In the genomic region with DNA sequence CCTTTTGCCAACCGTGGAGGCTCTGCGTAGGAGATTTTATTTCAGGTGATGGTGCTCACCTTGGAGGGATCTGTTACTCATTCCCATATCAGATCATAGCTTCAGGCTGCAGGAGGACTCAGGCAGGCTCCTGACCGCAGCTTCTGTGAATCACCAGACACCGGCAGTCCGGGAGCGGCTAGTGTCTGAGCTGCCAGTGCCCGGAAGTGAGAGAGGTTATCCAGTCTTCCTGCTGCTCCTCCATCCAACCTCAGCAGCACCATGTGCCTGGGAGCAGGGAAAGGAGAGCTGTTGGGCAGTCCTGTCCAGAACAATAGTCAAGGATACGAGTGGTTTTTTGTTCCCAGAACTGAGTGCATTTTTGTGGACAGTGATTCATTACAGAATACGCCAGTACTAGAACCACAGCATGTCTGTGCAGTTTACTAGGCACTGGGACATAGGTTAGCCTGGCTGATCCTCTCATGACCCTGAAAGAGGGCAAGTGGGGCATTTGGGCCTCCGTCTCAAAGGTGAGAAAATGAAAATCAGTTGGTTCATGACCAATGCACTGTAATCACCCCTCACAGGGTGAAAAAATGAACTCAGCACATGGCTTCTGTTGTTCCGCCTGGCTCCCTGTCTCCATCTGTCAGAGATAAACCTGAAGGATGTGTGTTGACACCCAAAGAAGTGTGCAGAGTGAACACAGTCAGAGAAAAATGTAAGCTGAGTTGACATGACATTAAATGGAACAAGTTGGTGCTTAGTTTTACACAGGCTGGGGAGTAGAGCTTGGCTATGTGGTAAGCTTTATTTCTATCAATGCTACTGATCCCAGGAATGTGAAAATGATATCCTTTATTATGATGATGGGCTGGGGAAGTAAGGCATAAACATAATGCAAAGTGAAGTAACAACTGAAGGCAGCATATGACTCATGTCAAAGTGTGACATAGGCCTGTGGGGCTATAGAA, we compare ENCODE assay signal across 12 cellular contexts. TPM values are rescaled to one million over a fixed set of nuclear protein-coding genes. Genes with fewer than 3 reads are reported as not detected.
A peak's percentile ranks its signal among the peaks of the same experiment; 100 is the strongest.
DNase-seq lines count a peak whose midpoint lies in the region; ATAC-seq, FAIRE-seq and TF ChIP-seq lines count a peak whose summit lies in the region.
"Had no signal": no experiment of that assay in that cellular context is flagged by ENCODE, and none has a peak within 500 bp of the region (broad histone marks: within the 10 kb centered on the region; RNA-seq: fewer than 3 reads in every experiment).

No MANE protein-coding gene starts in this region.

- H3K36me3 ChIP-seq in bronchial epithelial cell (ENCODE audit: control insufficient read depth, insufficient read depth, low read length) (no peaks in the 10 kb centered on the region), HepG2 (replicated peaks in 1 of 2; ENCODE audit: control insufficient read depth in 1 of 2, insufficient read depth in 2 of 2, low read length in 2 of 2) (no peaks in the 10 kb centered on the region), thyroid gland (no peaks in the 10 kb centered on the region)

- H3K9me3 Mint-ChIP-seq in CD4-positive, alpha-beta T cell = no peaks in the 10 kb centered on the region
- H3K9me3 Mint-ChIP-seq: CD8-positive, alpha-beta memory T cell; WTC11 had no signal

- BruUV-seq in HepG2 (replicated peaks; lab: Mats Ljungman, UMichigan) = no TSS peak

- no peaks in the 10 kb centered on the region for H3K27me3 ChIP-seq in bronchial epithelial cell (ENCODE audit: control insufficient read depth, insufficient read depth, low read length)
- peaks cover 0 to 25% of the 10 kb centered on the region in 2 experiments; a peak in 2 of 5 replicates for H3K27me3 ChIP-seq in HepG2 (ENCODE audit: control insufficient read depth in 1 of 2, insufficient read depth in 2 of 2, low read length in 2 of 2)
- H3K27me3 ChIP-seq in thyroid gland = no peaks in the 10 kb centered on the region
- peaks cover 24% of the 10 kb centered on the region for H3K27me3 ChIP-seq in CD4-positive, alpha-beta T cell (ENCODE audit: control insufficient read depth, insufficient read depth, low read length)

- H3K27me3 Mint-ChIP-seq in CD4-positive, alpha-beta T cell = peaks cover 74% of the 10 kb centered on the region

- no peaks in the 10 kb centered on the region for H3K4me1 Mint-ChIP-seq in CD4-positive, alpha-beta T cell (ENCODE audit: low read depth)
- H3K4me1 Mint-ChIP-seq: CD8-positive, alpha-beta memory T cell had no signal

- H4K20me1 ChIP-seq in HepG2 (ENCODE audit: insufficient read depth, low read length) = no peaks in the 10 kb centered on the region

- no peaks in the 10 kb centered on the region for H3K36me3 Mint-ChIP-seq in CD4-positive, alpha-beta T cell (ENCODE audit: low read depth)
- H3K36me3 Mint-ChIP-seq: CD8-positive, alpha-beta memory T cell; WTC11 had no signal

- H3K4me1 ChIP-seq in HepG2 (ENCODE audit: insufficient read depth, low read length) = 0 out of 2 replicates have a peak, but pooled peaks cover 4% of the 10 kb centered on the region
- H3K4me1 ChIP-seq in thyroid gland = peaks cover 3 to 6% of the 10 kb centered on the region in 2 donors

- DNase-seq in ACHN (peak; percentile 95), HTR-8/SVneo (ENCODE audit: insufficient read length, low spot score) (peak; percentile 49), bronchial epithelial cell (ENCODE audit: low read depth) (peak; percentile 99), HepG2 (ENCODE audit: low spot score) (no peak), thyroid gland (no peak), NCI-H146 (lab: John Stamatoyannopoulos, UW) (no peak)
- no peak for DNase-seq in CD4-positive, alpha-beta T cell
- DNase-seq: CD8-positive, alpha-beta memory T cell; NCI-H1694 had no signal

- TF ChIP-seq EP300 in HepG2 (IDR thresholded peaks at IDR 0.05; ENCODE audit: low read depth in 2 of 2, low read length in 2 of 2) (no peak), HepG2 (CRISPR knock-in tag; IDR thresholded peaks at IDR 0.05; ENCODE audit: borderline replicate concordance) (no peak)

- no peak for TF ChIP-seq CTCF in bronchial epithelial cell (IDR thresholded peaks at IDR 0.05; ENCODE audit: insufficient read depth, low read length, severe bottlenecking)
- TF ChIP-seq CTCF in HepG2 (CRISPR knock-in tag; IDR thresholded peaks at IDR 0.05) = no peak
- TF ChIP-seq CTCF in thyroid gland (IDR thresholded peaks at IDR 0.05) = no peak
- TF ChIP-seq CTCF in CD4-positive, alpha-beta T cell (IDR thresholded peaks at IDR 0.05) = no peak

- WGBS in HepG2 (ENCODE audit: low lambda C conversion rate) = 4% methylated on average over 7 of the region's 11 CpGs
- 79 to 90% methylated on average over 11 of the region's 11 CpGs for WGBS in thyroid gland, 2 donors

- CTCF ChIA-PET in HepG2 (lab: Yijun Ruan, JAX; ENCODE audit: low intra/inter-chr PET ratio, low total read pairs) = no interaction called here
- CTCF ChIA-PET in CD4-positive, alpha-beta T cell (lab: Charles Lee) = no interaction called here

- H3K4me3 Mint-ChIP-seq in CD4-positive, alpha-beta T cell = no peak overlapping the region
- H3K4me3 Mint-ChIP-seq: CD8-positive, alpha-beta memory T cell; WTC11 had no signal

- H3K4me3 ChIP-seq in bronchial epithelial cell (ENCODE audit: low read depth, low read length) = no peak overlapping the region
- no peak overlapping the region for H3K4me3 ChIP-seq in HepG2 (replicated peaks in 1 of 3; ENCODE audit: insufficient read depth in 1 of 3, low read depth in 2 of 3, low read length in 3 of 3)
- H3K4me3 ChIP-seq in thyroid gland (replicated peaks in 1 of 3) = no peak overlapping the region
- H3K4me3 ChIP-seq: lung had no signal

- intact Hi-C loops in HepG2 (cut with micrococcal nuclease; ENCODE audit: unreplicated experiment) = no loop called here
- intact Hi-C loops in thyroid gland (cut with DNase I) = no loop called here
- intact Hi-C loops in CD4-positive, alpha-beta T cell (cut with DNase I, micrococcal nuclease) = no loop called here

- TF ChIP-seq POLR2A in HepG2 (IDR thresholded peaks at IDR 0.05; ENCODE audit: insufficient read depth in 1 of 2, low read depth in 2 of 2, low read length in 2 of 2) (no peak), thyroid gland (IDR thresholded peaks at IDR 0.05) (no peak)

- no peak overlapping the region for H3K27ac Mint-ChIP-seq in CD4-positive, alpha-beta T cell
- H3K27ac Mint-ChIP-seq: WTC11 had no signal

- ATAC-seq in HepG2 = peak; percentile 82
- ATAC-seq in GM19035 (IDR thresholded peaks at IDR 0.05; ENCODE audit: unreplicated experiment) = no peak
- no peak for ATAC-seq in CD4-positive, alpha-beta T cell (ENCODE audit: poor library complexity)

- no peak overlapping the region for H3K9ac ChIP-seq in HepG2 (ENCODE audit: insufficient read depth, low read depth, low read length)

- no peak for FAIRE-seq in HTR-8/SVneo (lab: Jason Lieb, UNC)
- FAIRE-seq in bronchial epithelial cell (lab: Jason Lieb, UNC) = peak; percentile 99
- FAIRE-seq in HepG2 (lab: Jason Lieb, UNC) = no peak

- POLR2A ChIA-PET in HepG2 (lab: Yijun Ruan, JAX) = no interaction called here
- POLR2A ChIA-PET in CD4-positive, alpha-beta T cell (lab: Charles Lee) = no interaction called here

- peak overlapping the region; percentile 37 for H3K4me2 ChIP-seq in HepG2 (ENCODE audit: low read depth, low read length)

- H3K79me2 ChIP-seq in HepG2 (ENCODE audit: insufficient read depth, low read length) = no peaks in the 10 kb centered on the region

- in situ Hi-C loops in ACHN (cut with HindIII; ENCODE audit: low pct_ligation_motif_present, low pct_unique_long_range_greater_than_20kb, low sequenced_read_pairs) = no loop called here
- in situ Hi-C loops in HepG2 (cut with HindIII; ENCODE audit: extremely low pct_ligation_motif_present, low pct_unique_long_range_greater_than_20kb) = no loop called here

- no peak for TF ChIP-seq RAD21 in HepG2 (CRISPR knock-in tag; IDR thresholded peaks at IDR 0.05)

- H3K9me3 ChIP-seq in HepG2 (ENCODE audit: low read length) (no peaks in the 10 kb centered on the region), thyroid gland (no peaks in the 10 kb centered on the region)
- H3K9me3 ChIP-seq in CD4-positive, alpha-beta T cell (ENCODE audit: control insufficient read depth, low read length) = no peaks in the 10 kb centered on the region

- H2AFZ ChIP-seq in HepG2 (ENCODE audit: low read length) = no peak overlapping the region

- H3K27ac ChIP-seq in HepG2 (ENCODE audit: extremely low read length, insufficient read depth, low read length) = no peak overlapping the region
- no peak overlapping the region for H3K27ac ChIP-seq in thyroid gland
- no peak overlapping the region for H3K27ac ChIP-seq in CD4-positive, alpha-beta T cell (ENCODE audit: low read depth, low read length)

TF ChIP-seq in HepG2, 621 proteins besides CTCF, POLR2A, EP300 and RAD21 (continues in another document):
- 0 out of 2 replicates have a peak, but pooled peaks have one; percentile 32 for TF ChIP-seq ELF1 (CRISPR knock-in tag; IDR thresholded peaks at IDR 0.05)
- TF ChIP-seq GTF3A (CRISPR knock-in tag; conservative IDR thresholded peaks at IDR 0.05) = no peak

RNA-seq across cellular contexts. Expression of gene FHOD3, which starts 12.2 kb away (rescaled TPM):
- total RNA-seq in bronchial epithelial cell (8.8 and 15.8 TPM in 2 replicates), HepG2 (2016; rRNA removed; fragmentation: Illumina TruSeq; extraction: Trizol) (0.07 TPM in 1 of 2 replicates, not detected in the other), thyroid gland (1 to 10 TPM; 1.6 to 6.9 (median 4.8) TPM)
- not detected in 2 replicates for total RNA-seq in HepG2 (2016; cell fraction: cytosol; rRNA removed; fragmentation: Illumina TruSeq; extraction: Trizol; ENCODE audit: low read depth)
- total RNA-seq in HepG2 (2016; cell fraction: insoluble cytoplasmic fraction; rRNA removed; fragmentation: Illumina TruSeq; extraction: Trizol) = not detected in 2 replicates
- total RNA-seq in HepG2 (2016; cell fraction: membrane; rRNA removed; fragmentation: Illumina TruSeq; extraction: Trizol) = not detected in 2 replicates
- total RNA-seq in HepG2 (2016; cell fraction: nucleus; rRNA removed; fragmentation: Illumina TruSeq; extraction: Trizol) = 0.09 TPM in 1 of 2 replicates, not detected in the other
- polyA plus RNA-seq in HepG2 (2011; rRNA removed) = not detected in 2 replicates
- polyA plus RNA-seq in HepG2 (2011; cell fraction: cytosol; rRNA removed) = not detected in 2 replicates
- not detected in 2 replicates for polyA plus RNA-seq in HepG2 (2011; cell fraction: nucleus; rRNA removed)
- polyA plus RNA-seq in HepG2 (2012) = not detected in 2 replicates
- polyA plus RNA-seq in HepG2 (2016; cell fraction: cytosol; fragmentation: Illumina TruSeq; extraction: Trizol; ENCODE audit: low read depth) = not detected in 2 replicates
- not detected in 2 replicates for polyA plus RNA-seq in HepG2 (2016; cell fraction: insoluble cytoplasmic fraction; fragmentation: Illumina TruSeq; extraction: Trizol; ENCODE audit: low read depth)
- polyA plus RNA-seq in HepG2 (2016; cell fraction: membrane; fragmentation: Illumina TruSeq; extraction: Trizol; ENCODE audit: low read depth) = not detected in 2 replicates
- not detected in 2 replicates for polyA plus RNA-seq in HepG2 (2016; cell fraction: nucleus; fragmentation: Illumina TruSeq; extraction: Trizol; ENCODE audit: insufficient read depth, low read depth)
- polyA minus RNA-seq in HepG2 (2011; rRNA and poly(A)+ RNA removed; ENCODE audit: low replicate concordance) = not detected in 2 replicates
- polyA minus RNA-seq in HepG2 (2011; cell fraction: cytosol; rRNA and poly(A)+ RNA removed) = not detected in 2 replicates
- polyA minus RNA-seq in HepG2 (2011; cell fraction: nucleus; rRNA and poly(A)+ RNA removed) = not detected in 2 replicates
- total RNA-seq in CD4-positive, alpha-beta T cell = not detected
- total RNA-seq: CD8-positive, alpha-beta memory T cell had no signal
- polyA plus RNA-seq: CD8-positive, alpha-beta memory T cell had no signal

Comparison
In these comparisons a context has a peak if more than half of its experiments do, and no peak if none do; other contexts are left out.
1. DNase-seq: peak in ACHN (single experiment), HTR-8/SVneo (single experiment) and bronchial epithelial cell (single experiment); none in HepG2 (single experiment), thyroid gland (0 of 2), NCI-H146 (single experiment) and CD4-positive, alpha-beta T cell (0 of 10).